1 cellular context compared by ENCODE assay signal in the genomic region with DNA sequence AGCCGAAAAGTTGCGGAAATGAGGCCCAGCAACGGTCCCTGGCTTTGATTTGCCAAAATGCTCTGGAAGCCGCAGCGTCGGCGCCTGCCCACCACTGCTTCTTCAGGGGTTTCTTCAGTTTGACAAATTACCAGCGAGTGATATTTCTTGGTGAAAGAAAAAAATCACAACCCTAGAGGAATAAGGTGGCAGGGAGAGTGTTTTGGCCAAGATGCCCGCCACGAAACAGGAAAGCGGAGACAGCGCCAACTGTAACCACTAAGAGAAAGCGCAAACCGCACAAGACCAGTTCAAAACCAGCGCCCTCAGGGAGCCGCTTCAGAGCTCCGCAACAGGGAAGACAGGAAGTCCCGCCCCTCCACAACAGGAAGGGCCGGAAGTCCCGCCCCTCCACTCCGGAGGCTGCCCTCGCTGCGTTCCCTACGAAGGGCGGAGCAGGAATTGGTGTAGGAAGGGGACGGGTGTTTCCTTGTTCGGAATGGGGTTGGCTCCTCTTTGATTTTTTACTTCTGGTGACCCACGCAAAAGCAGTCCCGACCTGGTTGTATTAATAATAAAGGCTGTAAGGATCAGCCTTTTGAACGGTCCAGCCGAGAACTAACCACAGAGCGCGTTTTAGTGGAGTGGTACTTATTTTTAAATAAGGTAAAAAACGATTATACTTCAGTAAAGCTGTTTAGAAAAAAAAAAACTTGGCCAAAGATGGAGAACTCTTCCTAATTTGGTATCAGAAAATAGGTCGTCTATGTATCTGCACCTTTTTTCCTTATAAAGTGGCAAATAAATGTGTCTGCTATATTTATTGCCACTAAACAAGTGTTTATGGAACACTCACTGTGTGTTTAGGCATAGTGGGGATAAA.
A peak's percentile ranks its signal among the peaks of the same experiment; 100 is the strongest.
TF ChIP-seq lines count a peak whose summit lies in the region.

A gene with protein sequence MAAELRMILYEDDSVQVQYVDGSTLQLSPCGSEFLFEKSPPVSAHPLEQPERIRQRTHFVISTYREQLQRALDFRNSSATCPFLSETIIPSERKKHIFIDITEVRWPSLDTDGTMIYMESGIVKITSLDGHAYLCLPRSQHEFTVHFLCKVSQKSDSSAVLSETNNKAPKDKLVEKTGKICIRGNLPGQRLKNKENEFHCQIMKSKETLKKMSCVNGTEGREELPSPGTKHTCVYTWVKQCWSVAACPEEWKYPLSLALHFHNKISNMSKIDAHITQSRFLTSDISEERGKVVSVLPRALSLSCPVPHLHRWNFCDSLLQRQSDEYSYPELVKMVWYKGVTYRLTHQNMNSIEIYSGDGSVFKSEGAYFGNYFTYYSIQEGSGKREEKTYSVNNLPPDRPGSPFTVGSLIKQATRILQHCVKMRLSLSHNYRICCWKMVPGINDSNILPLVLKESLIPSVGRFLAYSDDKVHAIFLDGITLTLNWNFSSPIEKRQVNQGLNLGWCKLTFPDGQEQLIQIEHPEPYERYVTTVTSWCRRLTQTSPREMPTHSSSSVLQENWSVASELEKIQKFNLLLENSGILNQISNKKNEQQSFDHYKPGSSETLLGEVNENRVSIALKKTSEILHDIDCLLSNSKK (minus strand): TSS at position 333 of the 862 bp plus-strand sequence. CDS start 5,809 bp downstream, outside the sequence.

TF ChIP-seq in HepG2, 621 proteins besides CTCF, POLR2A, EP300 and RAD21 (continued from another document and continues in another):
- TF ChIP-seq, protein P1, sequence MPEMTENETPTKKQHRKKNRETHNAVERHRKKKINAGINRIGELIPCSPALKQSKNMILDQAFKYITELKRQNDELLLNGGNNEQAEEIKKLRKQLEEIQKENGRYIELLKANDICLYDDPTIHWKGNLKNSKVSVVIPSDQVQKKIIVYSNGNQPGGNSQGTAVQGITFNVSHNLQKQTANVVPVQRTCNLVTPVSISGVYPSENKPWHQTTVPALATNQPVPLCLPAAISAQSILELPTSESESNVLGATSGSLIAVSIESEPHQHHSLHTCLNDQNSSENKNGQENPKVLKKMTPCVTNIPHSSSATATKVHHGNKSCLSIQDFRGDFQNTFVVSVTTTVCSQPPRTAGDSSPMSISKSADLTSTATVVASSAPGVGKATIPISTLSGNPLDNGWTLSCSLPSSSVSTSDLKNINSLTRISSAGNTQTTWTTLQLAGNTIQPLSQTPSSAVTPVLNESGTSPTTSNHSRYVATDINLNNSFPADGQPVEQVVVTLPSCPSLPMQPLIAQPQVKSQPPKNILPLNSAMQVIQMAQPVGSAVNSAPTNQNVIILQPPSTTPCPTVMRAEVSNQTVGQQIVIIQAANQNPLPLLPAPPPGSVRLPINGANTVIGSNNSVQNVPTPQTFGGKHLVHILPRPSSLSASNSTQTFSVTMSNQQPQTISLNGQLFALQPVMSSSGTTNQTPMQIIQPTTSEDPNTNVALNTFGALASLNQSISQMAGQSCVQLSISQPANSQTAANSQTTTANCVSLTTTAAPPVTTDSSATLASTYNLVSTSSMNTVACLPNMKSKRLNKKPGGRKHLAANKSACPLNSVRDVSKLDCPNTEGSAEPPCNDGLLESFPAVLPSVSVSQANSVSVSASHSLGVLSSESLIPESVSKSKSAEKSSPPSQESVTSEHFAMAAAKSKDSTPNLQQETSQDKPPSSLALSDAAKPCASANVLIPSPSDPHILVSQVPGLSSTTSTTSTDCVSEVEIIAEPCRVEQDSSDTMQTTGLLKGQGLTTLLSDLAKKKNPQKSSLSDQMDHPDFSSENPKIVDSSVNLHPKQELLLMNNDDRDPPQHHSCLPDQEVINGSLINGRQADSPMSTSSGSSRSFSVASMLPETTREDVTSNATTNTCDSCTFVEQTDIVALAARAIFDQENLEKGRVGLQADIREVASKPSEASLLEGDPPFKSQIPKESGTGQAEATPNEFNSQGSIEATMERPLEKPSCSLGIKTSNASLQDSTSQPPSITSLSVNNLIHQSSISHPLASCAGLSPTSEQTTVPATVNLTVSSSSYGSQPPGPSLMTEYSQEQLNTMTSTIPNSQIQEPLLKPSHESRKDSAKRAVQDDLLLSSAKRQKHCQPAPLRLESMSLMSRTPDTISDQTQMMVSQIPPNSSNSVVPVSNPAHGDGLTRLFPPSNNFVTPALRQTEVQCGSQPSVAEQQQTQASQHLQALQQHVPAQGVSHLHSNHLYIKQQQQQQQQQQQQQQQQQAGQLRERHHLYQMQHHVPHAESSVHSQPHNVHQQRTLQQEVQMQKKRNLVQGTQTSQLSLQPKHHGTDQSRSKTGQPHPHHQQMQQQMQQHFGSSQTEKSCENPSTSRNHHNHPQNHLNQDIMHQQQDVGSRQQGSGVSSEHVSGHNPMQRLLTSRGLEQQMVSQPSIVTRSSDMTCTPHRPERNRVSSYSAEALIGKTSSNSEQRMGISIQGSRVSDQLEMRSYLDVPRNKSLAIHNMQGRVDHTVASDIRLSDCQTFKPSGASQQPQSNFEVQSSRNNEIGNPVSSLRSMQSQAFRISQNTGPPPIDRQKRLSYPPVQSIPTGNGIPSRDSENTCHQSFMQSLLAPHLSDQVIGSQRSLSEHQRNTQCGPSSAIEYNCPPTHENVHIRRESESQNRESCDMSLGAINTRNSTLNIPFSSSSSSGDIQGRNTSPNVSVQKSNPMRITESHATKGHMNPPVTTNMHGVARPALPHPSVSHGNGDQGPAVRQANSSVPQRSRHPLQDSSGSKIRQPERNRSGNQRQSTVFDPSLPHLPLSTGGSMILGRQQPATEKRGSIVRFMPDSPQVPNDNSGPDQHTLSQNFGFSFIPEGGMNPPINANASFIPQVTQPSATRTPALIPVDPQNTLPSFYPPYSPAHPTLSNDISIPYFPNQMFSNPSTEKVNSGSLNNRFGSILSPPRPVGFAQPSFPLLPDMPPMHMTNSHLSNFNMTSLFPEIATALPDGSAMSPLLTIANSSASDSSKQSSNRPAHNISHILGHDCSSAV (CRISPR knock-in tag; IDR thresholded peaks at IDR 0.05; ENCODE audit: borderline replicate concordance), result no peak
- TF ChIP-seq ZBTB21 (CRISPR knock-in tag; IDR thresholded peaks at IDR 0.05), result no peak
- peak; percentile 73 for TF ChIP-seq ZFX (CRISPR knock-in tag; IDR thresholded peaks at IDR 0.05; ENCODE audit: low read depth)
- 0 out of 2 replicates have a peak, but pooled peaks have one; percentile 64 for TF ChIP-seq ZNF543 (CRISPR knock-in tag; IDR thresholded peaks at IDR 0.05)
- TF ChIP-seq, protein P2, sequence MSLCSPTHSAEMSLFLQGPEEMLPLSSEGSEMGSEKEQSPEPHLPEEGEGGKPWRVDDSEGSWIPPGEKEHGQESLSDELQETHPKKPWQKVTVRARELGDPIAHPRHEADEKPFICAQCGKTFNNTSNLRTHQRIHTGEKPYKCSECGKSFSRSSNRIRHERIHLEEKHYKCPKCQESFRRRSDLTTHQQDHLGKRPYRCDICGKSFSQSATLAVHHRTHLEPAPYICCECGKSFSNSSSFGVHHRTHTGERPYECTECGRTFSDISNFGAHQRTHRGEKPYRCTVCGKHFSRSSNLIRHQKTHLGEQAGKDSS (CRISPR knock-in tag; IDR thresholded peaks at IDR 0.05; ENCODE audit: borderline replicate concordance, low read depth), result 0 out of 2 replicates have a peak, but pooled peaks have one; percentile 43
- TF ChIP-seq ZNF761 (CRISPR knock-in tag; conservative IDR thresholded peaks at IDR 0.05), result peak; percentile 55; the same call in 1 of the 2 replicates
- TF ChIP-seq ZNF567 (CRISPR knock-in tag; IDR thresholded peaks at IDR 0.05; ENCODE audit: borderline replicate concordance), result no peak
- no peak for TF ChIP-seq ZNF670 (CRISPR knock-in tag; IDR thresholded peaks at IDR 0.05; ENCODE audit: borderline replicate concordance)
- TF ChIP-seq, protein P3, sequence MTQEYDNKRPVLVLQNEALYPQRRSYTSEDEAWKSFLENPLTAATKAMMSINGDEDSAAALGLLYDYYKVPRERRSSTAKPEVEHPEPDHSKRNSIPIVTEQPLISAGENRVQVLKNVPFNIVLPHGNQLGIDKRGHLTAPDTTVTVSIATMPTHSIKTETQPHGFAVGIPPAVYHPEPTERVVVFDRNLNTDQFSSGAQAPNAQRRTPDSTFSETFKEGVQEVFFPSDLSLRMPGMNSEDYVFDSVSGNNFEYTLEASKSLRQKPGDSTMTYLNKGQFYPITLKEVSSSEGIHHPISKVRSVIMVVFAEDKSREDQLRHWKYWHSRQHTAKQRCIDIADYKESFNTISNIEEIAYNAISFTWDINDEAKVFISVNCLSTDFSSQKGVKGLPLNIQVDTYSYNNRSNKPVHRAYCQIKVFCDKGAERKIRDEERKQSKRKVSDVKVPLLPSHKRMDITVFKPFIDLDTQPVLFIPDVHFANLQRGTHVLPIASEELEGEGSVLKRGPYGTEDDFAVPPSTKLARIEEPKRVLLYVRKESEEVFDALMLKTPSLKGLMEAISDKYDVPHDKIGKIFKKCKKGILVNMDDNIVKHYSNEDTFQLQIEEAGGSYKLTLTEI (CRISPR knock-in tag; conservative IDR thresholded peaks at IDR 0.05), result no peak
- TF ChIP-seq ZNF33A (CRISPR knock-in tag; IDR thresholded peaks at IDR 0.05; ENCODE audit: borderline replicate concordance), result no peak
- peak; percentile 61; the same call in 1 of the 2 replicates for TF ChIP-seq ARNT2 (CRISPR knock-in tag; IDR thresholded peaks at IDR 0.05; ENCODE audit: low read depth)
- no peak for TF ChIP-seq ZNF207 (IDR thresholded peaks at IDR 0.05; ENCODE audit: borderline replicate concordance)
- TF ChIP-seq ZNF496 (CRISPR knock-in tag; IDR thresholded peaks at IDR 0.05; ENCODE audit: insufficient replicate concordance), result no peak
- TF ChIP-seq FOXO1 (CRISPR knock-in tag; IDR thresholded peaks at IDR 0.05), result no peak; the same call in 1 of the 2 replicates
- TF ChIP-seq RBM39 (IDR thresholded peaks at IDR 0.05; ENCODE audit: low read depth, low read length, poor library complexity, severe bottlenecking), result no peak
- TF ChIP-seq TAF15 (IDR thresholded peaks at IDR 0.05; ENCODE audit: low read depth, low read length, poor library complexity, severe bottlenecking), result no peak
- TF ChIP-seq HOXA5 (CRISPR knock-in tag; IDR thresholded peaks at IDR 0.05), result peak; percentile 65; the same call in 1 of the 2 replicates
- TF ChIP-seq HMG20A (CRISPR knock-in tag; IDR thresholded peaks at IDR 0.05; ENCODE audit: borderline replicate concordance), result no peak
- TF ChIP-seq ZNF329 (CRISPR knock-in tag; IDR thresholded peaks at IDR 0.05; ENCODE audit: low read depth), result no peak
- TF ChIP-seq, protein P4, sequence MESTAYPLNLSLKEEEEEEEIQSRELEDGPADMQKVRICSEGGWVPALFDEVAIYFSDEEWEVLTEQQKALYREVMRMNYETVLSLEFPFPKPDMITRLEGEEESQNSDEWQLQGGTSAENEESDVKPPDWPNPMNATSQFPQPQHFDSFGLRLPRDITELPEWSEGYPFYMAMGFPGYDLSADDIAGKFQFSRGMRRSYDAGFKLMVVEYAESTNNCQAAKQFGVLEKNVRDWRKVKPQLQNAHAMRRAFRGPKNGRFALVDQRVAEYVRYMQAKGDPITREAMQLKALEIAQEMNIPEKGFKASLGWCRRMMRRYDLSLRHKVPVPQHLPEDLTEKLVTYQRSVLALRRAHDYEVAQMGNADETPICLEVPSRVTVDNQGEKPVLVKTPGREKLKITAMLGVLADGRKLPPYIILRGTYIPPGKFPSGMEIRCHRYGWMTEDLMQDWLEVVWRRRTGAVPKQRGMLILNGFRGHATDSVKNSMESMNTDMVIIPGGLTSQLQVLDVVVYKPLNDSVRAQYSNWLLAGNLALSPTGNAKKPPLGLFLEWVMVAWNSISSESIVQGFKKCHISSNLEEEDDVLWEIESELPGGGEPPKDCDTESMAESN (CRISPR knock-in tag; conservative IDR thresholded peaks at IDR 0.05), result no peak; the same call in 1 of the 2 replicates
- peak; percentile 96 for TF ChIP-seq GABPB1 (CRISPR knock-in tag; IDR thresholded peaks at IDR 0.05)
- no peak for TF ChIP-seq SKI (IDR thresholded peaks at IDR 0.05; ENCODE audit: partially characterized antibody)
- TF ChIP-seq STAG1 (CRISPR knock-in tag; IDR thresholded peaks at IDR 0.05), result no peak; the same call in 1 of the 2 replicates
- TF ChIP-seq ZBTB8A (CRISPR knock-in tag; IDR thresholded peaks at IDR 0.05; ENCODE audit: borderline replicate concordance, low read depth), result peak; percentile 54; the same call in 1 of the 2 replicates
- no peak for TF ChIP-seq PTBP1 (IDR thresholded peaks at IDR 0.05; ENCODE audit: low read depth, low read length, poor library complexity, severe bottlenecking)
- TF ChIP-seq PRPF4 (IDR thresholded peaks at IDR 0.05; ENCODE audit: low read depth, low read length, poor library complexity, severe bottlenecking), result no peak
- TF ChIP-seq TBX3 (IDR thresholded peaks at IDR 0.05; ENCODE audit: borderline replicate concordance), result no peak
- TF ChIP-seq ZSCAN22 (CRISPR knock-in tag; IDR thresholded peaks at IDR 0.05), result no peak
- TF ChIP-seq KDM1A (CRISPR knock-in tag; IDR thresholded peaks at IDR 0.05), result no peak
- TF ChIP-seq ZNF383 (CRISPR knock-in tag; IDR thresholded peaks at IDR 0.05; ENCODE audit: borderline replicate concordance), result no peak
- TF ChIP-seq, protein P5, sequence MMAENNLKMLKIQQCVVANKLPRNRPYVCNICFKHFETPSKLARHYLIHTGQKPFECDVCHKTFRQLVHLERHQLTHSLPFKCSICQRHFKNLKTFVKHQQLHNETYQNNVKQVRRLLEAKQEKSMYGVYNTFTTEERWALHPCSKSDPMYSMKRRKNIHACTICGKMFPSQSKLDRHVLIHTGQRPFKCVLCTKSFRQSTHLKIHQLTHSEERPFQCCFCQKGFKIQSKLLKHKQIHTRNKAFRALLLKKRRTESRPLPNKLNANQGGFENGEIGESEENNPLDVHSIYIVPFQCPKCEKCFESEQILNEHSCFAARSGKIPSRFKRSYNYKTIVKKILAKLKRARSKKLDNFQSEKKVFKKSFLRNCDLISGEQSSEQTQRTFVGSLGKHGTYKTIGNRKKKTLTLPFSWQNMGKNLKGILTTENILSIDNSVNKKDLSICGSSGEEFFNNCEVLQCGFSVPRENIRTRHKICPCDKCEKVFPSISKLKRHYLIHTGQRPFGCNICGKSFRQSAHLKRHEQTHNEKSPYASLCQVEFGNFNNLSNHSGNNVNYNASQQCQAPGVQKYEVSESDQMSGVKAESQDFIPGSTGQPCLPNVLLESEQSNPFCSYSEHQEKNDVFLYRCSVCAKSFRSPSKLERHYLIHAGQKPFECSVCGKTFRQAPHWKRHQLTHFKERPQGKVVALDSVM (CRISPR knock-in tag; IDR thresholded peaks at IDR 0.05), result 0 out of 2 replicates have a peak, but pooled peaks have one; percentile 23
